1 cellular context compared by ENCODE assay signal in genomic region chr19:47470447-47471195, GRCh38.
TF ChIP-seq lines count a peak whose summit lies in the region.

No MANE protein-coding gene starts in this region.

TF ChIP-seq in K562, 482 proteins besides CTCF, POLR2A, EP300 and RAD21:
- TF ChIP-seq TARDBP (IDR thresholded peaks at IDR 0.05) (no peak), EHMT2 (IDR thresholded peaks at IDR 0.05) (peak; percentile 18; the same call in 1 of the 2 replicates), ZNF644 (tag; IDR thresholded peaks at IDR 0.05; ENCODE audit: low read depth) (no peak), ARID1B (IDR thresholded peaks at IDR 0.05) (no peak), RHOXF2B (CRISPR knock-in tag; conservative IDR thresholded peaks at IDR 0.05) (no peak), RBM34 (IDR thresholded peaks at IDR 0.05; ENCODE audit: borderline replicate concordance, insufficient read depth, low read length) (no peak), ZNF589 (CRISPR knock-in tag; IDR thresholded peaks at IDR 0.05; ENCODE audit: low read depth) (no peak), MYBL2 (IDR thresholded peaks at IDR 0.05; ENCODE audit: low read depth) (no peak), MYBL2 (CRISPR knock-in tag; IDR thresholded peaks at IDR 0.05; ENCODE audit: borderline replicate concordance) (no peak), SRSF9 (IDR thresholded peaks at IDR 0.05; ENCODE audit: borderline replicate concordance, low read depth, low read length) (no peak), NFATC3 (IDR thresholded peaks at IDR 0.05) (no peak), CBFB (CRISPR knock-in tag; IDR thresholded peaks at IDR 0.05) (no peak), CHD1 (IDR thresholded peaks at IDR 0.05; ENCODE audit: low read length) (no peak), TEAD4 (IDR thresholded peaks at IDR 0.05; ENCODE audit: low read length) (no peak), TEAD4 (CRISPR knock-in tag; IDR thresholded peaks at IDR 0.05; ENCODE audit: borderline replicate concordance) (no peak), ZNF511 (CRISPR knock-in tag; IDR thresholded peaks at IDR 0.05) (no peak), ZNF324 (CRISPR knock-in tag; IDR thresholded peaks at IDR 0.05) (no peak), BCOR (IDR thresholded peaks at IDR 0.05) (peak; percentile 13; the same call in 1 of the 2 replicates), ZNF24 (IDR thresholded peaks at IDR 0.05) (peak; percentile 49; the same call in 1 of the 2 replicates), USF1 (CRISPR knock-in tag; IDR thresholded peaks at IDR 0.05) (0 out of 2 replicates have a peak, but pooled peaks have one; percentile 11)
